16 cellular contexts compared by ENCODE assay signal in genomic region chr1:39288735-39289465, GRCh38.
A peak's percentile ranks its signal among the peaks of the same experiment; 100 is the strongest.
DNase-seq lines count a peak whose midpoint lies in the region; FAIRE-seq and TF ChIP-seq lines count a peak whose summit lies in the region.
"Had no signal": no experiment of that assay in that cellular context is flagged by ENCODE, and none has a peak within 500 bp of the region (broad histone marks: within the 10 kb centered on the region; RNA-seq: fewer than 3 reads in every experiment).

No MANE protein-coding gene starts in this region.

- DNase-seq in EH (ENCODE audit: low read depth) (peak; percentile 48), HT1080 (ENCODE audit: low read depth) (peak; percentile 27), adipocyte (ENCODE audit: low read depth) (peak; percentile 35), foreskin fibroblast (peak; percentile 61 to 79), activated gamma-delta T cell treated with Interleukin-2 at 50 U/mL for 16 hours (no peak), LoVo (ENCODE audit: low spot score) (no peak), RCC 7860 (ENCODE audit: low spot score) (no peak), NCI-H446 (lab: John Stamatoyannopoulos, UW) (no peak)
- DNase-seq: COR-L47, DMS53, GOT3, NCI-H1417 had no signal

- TF ChIP-seq CTCF in foreskin fibroblast (IDR thresholded peaks at IDR 0.05; ENCODE audit: low read depth, low read length) = no peak

- peaks cover 75% of the 10 kb centered on the region for H3K36me3 ChIP-seq in adipocyte (ENCODE audit: control insufficient read depth, insufficient read depth, low read length, severe bottlenecking)

- H3K4me3 ChIP-seq in adipocyte (ENCODE audit: low read length) (no peak overlapping the region), foreskin fibroblast (ENCODE audit: low read depth in 1 of 2, low read length in 2 of 2) (no peak overlapping the region)

- no peak overlapping the region for H3K9ac ChIP-seq in adipocyte (ENCODE audit: low read length)

- H3K27me3 ChIP-seq in adipocyte (replicated peaks; ENCODE audit: control insufficient read depth, insufficient read depth, low read length) = no peaks in the 10 kb centered on the region

- peaks cover 12% of the 10 kb centered on the region for H3K4me1 ChIP-seq in adipocyte (ENCODE audit: control insufficient read depth, insufficient read depth, low read length)

- FAIRE-seq in RCC 7860 (lab: Jason Lieb, UNC) = no peak
- FAIRE-seq: A204.1, G401.6, GM12891, HepG2 had no signal

- H3K9me3 ChIP-seq in adipocyte (ENCODE audit: control insufficient read depth, low read length) = no peaks in the 10 kb centered on the region

Comparison
In these comparisons a context has a peak if more than half of its experiments do, and no peak if none do; other contexts are left out.
1. DNase-seq: peak in EH (single experiment), HT1080 (single experiment), adipocyte (single experiment) and foreskin fibroblast (2 of 2); none in activated gamma-delta T cell treated with Interleukin-2 at 50 U/mL for 16 hours (single experiment), LoVo (single experiment), RCC 7860 (single experiment) and NCI-H446 (0 of 2).